ENCODE assay signal across 1 cellular context in the genomic region with DNA sequence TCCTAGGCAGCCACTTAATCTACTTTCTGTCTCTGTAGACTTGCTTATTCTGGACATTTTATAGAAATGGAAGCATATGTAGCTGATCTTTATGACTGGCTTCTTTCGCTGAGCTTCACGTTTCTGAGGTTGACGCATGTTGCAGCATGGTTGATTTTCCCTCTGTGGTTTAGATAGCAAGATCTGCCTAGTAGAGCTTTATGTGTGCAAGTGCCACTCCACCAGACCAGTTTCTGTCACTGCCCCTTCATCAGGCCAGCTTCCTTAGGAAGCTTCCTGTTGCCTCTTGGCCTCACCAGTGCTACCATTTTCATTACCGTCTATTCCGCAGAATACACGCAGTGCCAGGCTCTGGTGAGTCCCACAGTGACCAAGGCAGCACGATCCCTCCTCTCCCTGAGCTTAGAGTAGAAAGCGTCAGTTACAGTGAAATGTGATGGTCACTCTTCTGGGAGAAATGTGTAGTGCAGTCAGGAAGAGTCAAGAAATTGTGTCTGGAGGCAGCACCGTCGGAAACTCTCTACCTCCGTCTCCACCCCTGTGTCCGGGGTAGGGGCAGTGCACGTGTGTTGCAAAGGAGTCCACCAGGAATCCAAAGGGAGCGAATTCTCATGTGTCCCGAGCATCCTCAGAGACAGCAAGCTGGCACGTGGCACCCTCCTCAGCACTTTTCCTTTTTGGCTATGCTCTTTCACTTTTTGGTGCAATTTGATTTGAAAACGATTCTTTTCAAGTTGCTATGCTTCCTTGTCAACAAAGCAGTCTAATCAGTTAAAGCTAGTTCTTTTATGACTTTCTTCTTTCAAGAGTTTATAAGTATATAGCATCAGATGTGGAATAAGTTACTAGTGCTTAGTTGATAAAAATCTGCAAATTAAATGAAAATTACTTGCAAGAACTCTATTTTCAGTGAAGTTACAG.
TF ChIP-seq lines count a peak whose summit lies in the region.

No MANE protein-coding gene starts in this region.

TF ChIP-seq in GM12878, 131 proteins besides CTCF, POLR2A, EP300 and RAD21 (continues in another document):
- no peak for TF ChIP-seq ZNF384 (IDR thresholded peaks at IDR 0.05; ENCODE audit: borderline replicate concordance, low read depth, low read length)
- TF ChIP-seq CREB1 (IDR thresholded peaks at IDR 0.05; ENCODE audit: low read depth): no peak
- no peak for TF ChIP-seq RFX5 (IDR thresholded peaks at IDR 0.05; ENCODE audit: low read depth, low read length)
- no peak for TF ChIP-seq POU2F2 (IDR thresholded peaks at IDR 0.05; ENCODE audit: borderline replicate concordance, low read depth, low read length)
- TF ChIP-seq SUZ12 (IDR thresholded peaks at IDR 0.05; ENCODE audit: unreplicated experiment): no peak
- no peak for TF ChIP-seq KDM1A (IDR thresholded peaks at IDR 0.05; ENCODE audit: borderline replicate concordance)
- no peak for TF ChIP-seq ZNF217 (IDR thresholded peaks at IDR 0.05)
- peak; percentile 49; the same call in 1 of the 2 replicates for TF ChIP-seq PAX5 (IDR thresholded peaks at IDR 0.05; ENCODE audit: borderline replicate concordance, low read depth, low read length)
- TF ChIP-seq NFIC (IDR thresholded peaks at IDR 0.05; ENCODE audit: low read depth, low read length): 0 out of 2 replicates have a peak, but pooled peaks have one; percentile 8
- no peak for TF ChIP-seq BACH1 (IDR thresholded peaks at IDR 0.05; ENCODE audit: borderline replicate concordance)
- TF ChIP-seq KAT2A (conservative IDR thresholded peaks at IDR 0.05; ENCODE audit: control insufficient read depth, low read depth, low read length): no peak
- TF ChIP-seq HDAC2 (IDR thresholded peaks at IDR 0.05): no peak
- TF ChIP-seq RUNX3 (IDR thresholded peaks at IDR 0.05; ENCODE audit: low read length): peak; percentile 88
- TF ChIP-seq BCLAF1 (IDR thresholded peaks at IDR 0.05): no peak
- peak in 1 of 2 experiments; percentile 61; a peak in 1 of 4 replicates for TF ChIP-seq ETV6 (conservative IDR thresholded peaks at IDR 0.05 in 1 of 2, IDR thresholded peaks at IDR 0.05 in 1 of 2; ENCODE audit: borderline replicate concordance in 1 of 2, low read depth in 1 of 2)
- TF ChIP-seq POLR2AphosphoS5 (IDR thresholded peaks at IDR 0.05; ENCODE audit: low read length): 0 out of 2 replicates have a peak, but pooled peaks have one; percentile 17
- TF ChIP-seq STAT1 (conservative IDR thresholded peaks at IDR 0.05): no peak
- TF ChIP-seq CBX3 (IDR thresholded peaks at IDR 0.05; ENCODE audit: borderline replicate concordance, low read depth): no peak
- TF ChIP-seq ZNF687 (IDR thresholded peaks at IDR 0.05): no peak
- TF ChIP-seq CREM (IDR thresholded peaks at IDR 0.05; ENCODE audit: low read depth): no peak
- no peak for TF ChIP-seq MTA2 (IDR thresholded peaks at IDR 0.05; ENCODE audit: low read depth)
- no peak for TF ChIP-seq NR2C2 (IDR thresholded peaks at IDR 0.05; ENCODE audit: borderline replicate concordance, control insufficient read depth, insufficient read length, low read depth)
- no peak for TF ChIP-seq DPF2 (IDR thresholded peaks at IDR 0.05)
- no peak for TF ChIP-seq ZZZ3 (IDR thresholded peaks at IDR 0.05; ENCODE audit: control insufficient read depth, insufficient read length, low read depth)
- TF ChIP-seq MEF2A (IDR thresholded peaks at IDR 0.05; ENCODE audit: insufficient read depth, low read depth, low read length): no peak
- TF ChIP-seq NR2C1 (IDR thresholded peaks at IDR 0.05): no peak
- TF ChIP-seq, protein P1, sequence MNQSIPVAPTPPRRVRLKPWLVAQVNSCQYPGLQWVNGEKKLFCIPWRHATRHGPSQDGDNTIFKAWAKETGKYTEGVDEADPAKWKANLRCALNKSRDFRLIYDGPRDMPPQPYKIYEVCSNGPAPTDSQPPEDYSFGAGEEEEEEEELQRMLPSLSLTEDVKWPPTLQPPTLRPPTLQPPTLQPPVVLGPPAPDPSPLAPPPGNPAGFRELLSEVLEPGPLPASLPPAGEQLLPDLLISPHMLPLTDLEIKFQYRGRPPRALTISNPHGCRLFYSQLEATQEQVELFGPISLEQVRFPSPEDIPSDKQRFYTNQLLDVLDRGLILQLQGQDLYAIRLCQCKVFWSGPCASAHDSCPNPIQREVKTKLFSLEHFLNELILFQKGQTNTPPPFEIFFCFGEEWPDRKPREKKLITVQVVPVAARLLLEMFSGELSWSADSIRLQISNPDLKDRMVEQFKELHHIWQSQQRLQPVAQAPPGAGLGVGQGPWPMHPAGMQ (IDR thresholded peaks at IDR 0.05; ENCODE audit: borderline replicate concordance): no peak
- TF ChIP-seq TCF7 (IDR thresholded peaks at IDR 0.05; ENCODE audit: borderline replicate concordance): no peak
- no peak for TF ChIP-seq ELK1 (IDR thresholded peaks at IDR 0.05; ENCODE audit: low read depth, low read length)
- TF ChIP-seq ZSCAN29 (IDR thresholded peaks at IDR 0.05): no peak
- TF ChIP-seq, protein P2, sequence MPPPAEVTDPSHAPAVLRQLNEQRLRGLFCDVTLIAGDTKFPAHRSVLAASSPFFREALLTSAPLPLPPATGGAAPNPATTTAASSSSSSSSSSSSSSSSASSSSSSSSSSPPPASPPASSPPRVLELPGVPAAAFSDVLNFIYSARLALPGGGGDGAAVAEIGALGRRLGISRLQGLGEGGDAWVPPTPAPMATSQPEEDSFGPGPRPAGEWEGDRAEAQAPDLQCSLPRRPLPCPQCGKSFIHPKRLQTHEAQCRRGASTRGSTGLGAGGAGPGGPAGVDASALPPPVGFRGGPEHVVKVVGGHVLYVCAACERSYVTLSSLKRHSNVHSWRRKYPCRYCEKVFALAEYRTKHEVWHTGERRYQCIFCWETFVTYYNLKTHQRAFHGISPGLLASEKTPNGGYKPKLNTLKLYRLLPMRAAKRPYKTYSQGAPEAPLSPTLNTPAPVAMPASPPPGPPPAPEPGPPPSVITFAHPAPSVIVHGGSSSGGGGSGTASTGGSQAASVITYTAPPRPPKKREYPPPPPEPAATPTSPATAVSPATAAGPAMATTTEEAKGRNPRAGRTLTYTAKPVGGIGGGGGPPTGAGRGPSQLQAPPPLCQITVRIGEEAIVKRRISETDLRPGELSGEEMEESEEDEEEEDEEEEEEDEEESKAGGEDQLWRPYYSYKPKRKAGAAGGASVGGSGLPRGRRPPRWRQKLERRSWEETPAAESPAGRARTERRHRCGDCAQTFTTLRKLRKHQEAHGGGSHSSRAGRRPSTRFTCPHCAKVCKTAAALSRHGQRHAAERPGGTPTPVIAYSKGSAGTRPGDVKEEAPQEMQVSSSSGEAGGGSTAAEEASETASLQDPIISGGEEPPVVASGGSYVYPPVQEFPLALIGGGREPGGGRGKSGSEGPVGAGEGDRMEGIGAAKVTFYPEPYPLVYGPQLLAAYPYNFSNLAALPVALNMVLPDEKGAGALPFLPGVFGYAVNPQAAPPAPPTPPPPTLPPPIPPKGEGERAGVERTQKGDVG (CRISPR knock-in tag; IDR thresholded peaks at IDR 0.05): no peak
- TF ChIP-seq RAD51 (IDR thresholded peaks at IDR 0.05): no peak
- no peak for TF ChIP-seq YBX1 (IDR thresholded peaks at IDR 0.05)
- TF ChIP-seq NKRF (conservative IDR thresholded peaks at IDR 0.05): no peak
- TF ChIP-seq MYC (IDR thresholded peaks at IDR 0.05; ENCODE audit: insufficient read depth, insufficient read length, insufficient replicate concordance, low read length, severe bottlenecking): no peak
- no peak; the same call in 1 of the 2 replicates for TF ChIP-seq ATF2 (IDR thresholded peaks at IDR 0.05; ENCODE audit: low read length)
- no peak for TF ChIP-seq IRF3 (IDR thresholded peaks at IDR 0.05)
